ENCODE assay signal across 9 cellular contexts in the genomic region with DNA sequence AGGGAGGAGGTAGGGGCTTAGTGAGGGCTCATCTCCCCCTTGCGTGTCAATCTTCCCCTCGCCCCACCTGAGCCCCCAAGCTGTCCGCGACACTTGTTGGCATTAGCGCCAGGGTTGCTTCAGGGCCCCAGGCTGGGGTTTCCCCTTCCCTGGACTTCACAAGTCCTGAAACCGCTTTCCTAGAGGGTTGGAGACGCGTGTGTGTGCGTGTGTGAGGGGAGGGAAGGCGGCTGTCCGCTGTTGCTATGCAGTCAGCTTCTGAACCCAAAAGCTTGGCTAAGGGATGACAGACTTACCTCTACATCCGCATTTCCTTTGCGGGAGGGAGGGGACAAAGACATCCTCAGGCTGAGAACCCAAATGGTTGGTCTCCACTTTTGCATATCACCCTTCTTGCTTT. TPM values are rescaled to one million over a fixed set of nuclear protein-coding genes. Genes with fewer than 3 reads are reported as not detected.
DNase-seq lines count a peak whose midpoint lies in the region; ATAC-seq, FAIRE-seq and TF ChIP-seq lines count a peak whose summit lies in the region.
"Had no signal": no experiment of that assay in that cellular context is flagged by ENCODE, and none has a peak within 500 bp of the region (broad histone marks: within the 10 kb centered on the region; RNA-seq: fewer than 3 reads in every experiment).

No MANE protein-coding gene starts in this region.

- no peak for ATAC-seq in SK-N-SH treated with all-trans-retinoic acid at 6 μM for 48 hours
- no peak for ATAC-seq in GM18511 (IDR thresholded peaks at IDR 0.05; ENCODE audit: unreplicated experiment)

- no peak for FAIRE-seq in H1 (lab: Jason Lieb, UNC)

- BruUV-seq in PC-9 (replicated peaks; lab: Mats Ljungman, UMichigan), result no TSS peak

- H3K79me2 ChIP-seq in SK-N-SH (ENCODE audit: insufficient read depth) (no peaks in the 10 kb centered on the region), PC-9 (ENCODE audit: low read depth) (0 out of 2 replicates have a peak, but pooled peaks cover 9% of the 10 kb centered on the region), H1 (ENCODE audit: control insufficient read depth in 1 of 2, insufficient read depth in 2 of 2, low read length in 2 of 2) (no peaks in the 10 kb centered on the region)

- TF ChIP-seq RAD21 in SK-N-SH (IDR thresholded peaks at IDR 0.05; ENCODE audit: low read length) (no peak), H1 (IDR thresholded peaks at IDR 0.05 in 1 of 2, conservative IDR thresholded peaks at IDR 0.05 in 1 of 2; ENCODE audit: low read depth in 2 of 2, low read length in 2 of 2) (no peak)

- H3K27me3 ChIP-seq in SK-N-SH (ENCODE audit: insufficient read depth) (peaks cover 27% of the 10 kb centered on the region), PC-9 (ENCODE audit: insufficient read depth, low read depth) (no peaks in the 10 kb centered on the region), H1 (replicated peaks in 1 of 4; ENCODE audit: control insufficient read depth in 3 of 4, extremely low read depth in 1 of 4, insufficient read depth in 3 of 4, low read length in 3 of 4) (peaks cover 0 to 25% (median 14%) of the 10 kb centered on the region in 4 experiments; a peak in 6 of 7 replicates)

- H2BK5ac ChIP-seq in H1 (ENCODE audit: low read depth, low read length), result no peak overlapping the region

- no peak overlapping the region for H3K14ac ChIP-seq in H1 (ENCODE audit: insufficient read length)

- H2BK20ac ChIP-seq in H1 (ENCODE audit: low read length), result no peak overlapping the region

- H3K27ac ChIP-seq in SK-N-SH (ENCODE audit: low read depth in 2 of 2, low read length in 1 of 2) (no peak overlapping the region), PC-9 (no peak overlapping the region), H1 (ENCODE audit: low read depth, low read length) (no peak overlapping the region), skin epidermis (peak overlapping the region in 16 of 21 experiments; percentile 5 to 91 (median 68))
- H3K27ac ChIP-seq: C4-2B had no signal

- H3K9ac ChIP-seq in SK-N-SH (no peak overlapping the region), H1 (replicated peaks in 1 of 4; ENCODE audit: extremely low read depth in 1 of 4, low read depth in 3 of 4, low read length in 3 of 4) (no peak overlapping the region)

- H3K18ac ChIP-seq in H1 (ENCODE audit: extremely low read depth, low read length), result no peak overlapping the region

- H3K79me1 ChIP-seq in H1 (ENCODE audit: low read depth, low read length), result no peaks in the 10 kb centered on the region

- no peaks in the 10 kb centered on the region for H3K36me3 ChIP-seq in SK-N-SH (replicated peaks in 1 of 2; ENCODE audit: control insufficient read depth in 1 of 2, insufficient read depth in 2 of 2, low read length in 1 of 2)
- H3K36me3 ChIP-seq in PC-9 (ENCODE audit: low read depth), result no peaks in the 10 kb centered on the region
- H3K36me3 ChIP-seq in H1 (ENCODE audit: control insufficient read depth in 2 of 4, insufficient read depth in 4 of 4, low read length in 3 of 4), result no peaks in the 10 kb centered on the region

- no peak overlapping the region for H4K5ac ChIP-seq in H1 (ENCODE audit: insufficient read length, low read depth, low read length)

- no peak overlapping the region for H2AK5ac ChIP-seq in H1 (ENCODE audit: low read depth, low read length)

- TF ChIP-seq EP300 in SK-N-SH (IDR thresholded peaks at IDR 0.05; ENCODE audit: borderline replicate concordance in 1 of 2, low read depth in 1 of 2, low read length in 1 of 2) (no peak), H1 (IDR thresholded peaks at IDR 0.05; ENCODE audit: borderline replicate concordance in 1 of 2, low read depth in 2 of 2, low read length in 2 of 2) (no peak)

- POLR2A ChIA-PET in SK-N-SH (lab: Yijun Ruan, JAX), result interaction anchor here (1.1 kb wide), 1 partner anchor 15 kb away, joined by 4 read pairs; no protein-coding TSS in a partner anchor
- POLR2A ChIA-PET in PC-9 (lab: Charles Lee; ENCODE audit: unreplicated experiment), result no interaction called here
- POLR2A ChIA-PET in H1 (lab: Charles Lee; ENCODE audit: partially characterized antibody), result interaction anchor here (1.7 kb wide), 1 partner anchor 11 kb away, joined by 5 read pairs; no protein-coding TSS in a partner anchor

- H4K20me1 ChIP-seq in SK-N-SH (ENCODE audit: insufficient read depth) (no peaks in the 10 kb centered on the region), PC-9 (ENCODE audit: insufficient read depth) (no peaks in the 10 kb centered on the region), H1 (replicated peaks in 1 of 2; ENCODE audit: control insufficient read depth in 1 of 2, insufficient read depth in 2 of 2, low read length in 2 of 2) (peaks cover 0 to 3% of the 10 kb centered on the region in 2 experiments)

- no peak overlapping the region for H2BK12ac ChIP-seq in H1 (ENCODE audit: low read depth, low read length)

- H3K23me2 ChIP-seq in H1 (ENCODE audit: low read depth, low read length), result peaks cover 1% of the 10 kb centered on the region; the same call in 1 of the 2 replicates

- H3K4me1 ChIP-seq in SK-N-SH (ENCODE audit: control insufficient read depth in 1 of 2, insufficient read depth in 2 of 2, low read depth in 1 of 2, low read length in 1 of 2) (peaks cover 0 to 17% of the 10 kb centered on the region in 2 experiments; a peak in 1 of 4 replicates), PC-9 (replicated peaks; ENCODE audit: insufficient read depth) (peaks cover 48% of the 10 kb centered on the region), H1 (replicated peaks in 1 of 4; ENCODE audit: control insufficient read depth in 3 of 4, insufficient read depth in 4 of 4, low read length in 3 of 4) (peaks cover 0 to 4% (median under 1%) of the 10 kb centered on the region in 4 experiments; a peak in 6 of 7 replicates)

- H4K91ac ChIP-seq in H1 (replicated peaks; ENCODE audit: insufficient read length, low read length), result no peak overlapping the region

- H2BK120ac ChIP-seq in H1 (replicated peaks; ENCODE audit: low read depth, low read length), result no peak overlapping the region

- no peak overlapping the region for H3K56ac ChIP-seq in H1 (replicated peaks; ENCODE audit: insufficient read length, low read depth, low read length)

- TF ChIP-seq CTCF in SK-N-SH (IDR thresholded peaks at IDR 0.05), result no peak
- TF ChIP-seq CTCF in PC-9 (conservative IDR thresholded peaks at IDR 0.05), result no peak
- TF ChIP-seq CTCF in H1 (IDR thresholded peaks at IDR 0.05; ENCODE audit: control extremely low read depth in 1 of 3, insufficient read depth in 1 of 3, low read depth in 1 of 3, low read length in 3 of 3), result no peak
- TF ChIP-seq CTCF in foreskin fibroblast (IDR thresholded peaks at IDR 0.05; ENCODE audit: low read depth, low read length), result no peak

- DNase-seq in SK-N-SH, result no peak
- no peak for DNase-seq in PC-9
- no peak for DNase-seq in H1 (ENCODE audit: low read depth in 1 of 2, low spot score in 2 of 2)
- DNase-seq in UCSD-AML1 (lab: John Stamatoyannopoulos, UW; ENCODE audit: unreplicated experiment), result no peak
- no peak for DNase-seq in foreskin fibroblast

- H3K9me2 ChIP-seq in SK-N-SH (no peaks in the 10 kb centered on the region), PC-9 (ENCODE audit: insufficient read depth) (no peaks in the 10 kb centered on the region)

- intact Hi-C loops in PC-9 (cut with micrococcal nuclease; ENCODE audit: unreplicated experiment), result no loop called here

- 66% methylated on average over 11 of the region's 13 CpGs for WGBS in SK-N-SH (ENCODE audit: low lambda C conversion rate)
- 27% methylated on average over 11 of the region's 13 CpGs; no CpG with 5 or more reads in 1 of the 2 experiments for WGBS in H1 (ENCODE audit: extremely low coverage in 1 of 2, insufficient coverage in 1 of 2, insufficient read length in 1 of 2, insufficient replicate concordance in 2 of 2, low coverage in 1 of 2, low lambda C conversion rate in 2 of 2, missing lambda C conversion rate in 1 of 2), 2 experiments

- no peak overlapping the region for H2BK15ac ChIP-seq in H1 (ENCODE audit: low read length)

- no peak overlapping the region for H4K8ac ChIP-seq in H1 (ENCODE audit: extremely low read depth, insufficient read depth, low read length)

- H3K4me2 ChIP-seq in SK-N-SH (no peak overlapping the region), PC-9 (peak overlapping the region; percentile 75), H1 (ENCODE audit: insufficient read depth in 1 of 2, low read depth in 2 of 2, low read length in 2 of 2) (peak overlapping the region; percentile 75 to 76; a peak in 3 of 4 replicates)

- H3K4me3 ChIP-seq in SK-N-SH (ENCODE audit: low read depth in 2 of 2, low read length in 1 of 2) (peak overlapping the region in 1 of 2 experiments; percentile 37; a peak in 2 of 4 replicates), PC-9 (peak overlapping the region; percentile 54; the same call in 1 of the 2 replicates), H1 (ENCODE audit: extremely low read depth in 1 of 4, insufficient read depth in 2 of 4, low read depth in 3 of 4, low read length in 4 of 4) (peak overlapping the region in 2 of 4 experiments; percentile 8 to 57; a peak in 3 of 8 replicates), skin epidermis (peak overlapping the region; percentile 43 to 71 (median 52)), foreskin fibroblast (ENCODE audit: low read depth in 1 of 2, low read length in 2 of 2) (no peak overlapping the region)

- H3K4ac ChIP-seq in H1 (replicated peaks; ENCODE audit: insufficient read length, low read depth, low read length), result no peak overlapping the region

- TF ChIP-seq POLR2A in H1 (IDR thresholded peaks at IDR 0.05; ENCODE audit: control extremely low read depth in 1 of 2, low read depth in 2 of 2, low read length in 2 of 2), result no peak

- no peak overlapping the region for H3K23ac ChIP-seq in H1 (ENCODE audit: insufficient read length)

- H3K9me3 ChIP-seq in SK-N-SH (no peaks in the 10 kb centered on the region), PC-9 (ENCODE audit: insufficient read depth, low read depth) (no peaks in the 10 kb centered on the region), H1 (ENCODE audit: insufficient read depth in 2 of 2, low read depth in 1 of 2, low read length in 1 of 2) (no peaks in the 10 kb centered on the region)

- CTCF ChIA-PET in SK-N-SH (lab: Yijun Ruan, JAX) (interaction anchor here (1.3 to 5.6 kb wide), 6 partner anchors 14 to 92 kb away, joined by 3 to 49 read pairs (median 4); no protein-coding TSS in a partner anchor), PC-9 (lab: Charles Lee) (no interaction called here), H1 (lab: Charles Lee; ENCODE audit: partially characterized antibody) (interaction anchor here (0.7 to 1.9 kb wide), 5 partner anchors 10 to 178 kb away, joined by 3 to 6 read pairs (median 3); no protein-coding TSS in a partner anchor)

- H2AFZ ChIP-seq in SK-N-SH (ENCODE audit: low read depth), result no peak overlapping the region
- no peak overlapping the region for H2AFZ ChIP-seq in PC-9
- no peak overlapping the region for H2AFZ ChIP-seq in H1 (ENCODE audit: low read length)

- no peaks in the 10 kb centered on the region for H3F3A ChIP-seq in SK-N-SH (replicated peaks; ENCODE audit: insufficient read depth)
- peaks cover 8% of the 10 kb centered on the region; the same call in 1 of the 2 replicates for H3F3A ChIP-seq in PC-9 (ENCODE audit: insufficient read depth, low read depth)

RNA-seq across cellular contexts. Expression of gene GOLGA7B, which starts 0.8 kb away (rescaled TPM):
- 0.03 and 0.13 TPM in 2 replicates for polyA plus RNA-seq in SK-N-SH (2012; rRNA removed)
- 0.08 and 0.22 TPM in 2 replicates for polyA plus RNA-seq in SK-N-SH (2012; cell fraction: cytosol; rRNA removed)
- polyA plus RNA-seq in SK-N-SH (2012; cell fraction: nucleus; rRNA removed), result 0.18 and 0.31 TPM in 2 replicates
- 0.90 and 1.1 TPM in 2 replicates for total RNA-seq in PC-9 (2021)
- 0.04 TPM in 1 of 2 replicates, not detected in the other for total RNA-seq in H1 (2021; fragmentation: NEBNext Ultra II Directional; extraction: Animal tissue kit (Norgen Biotek cat#: 25700))
- 0.02 and 0.14 TPM in 2 replicates for polyA plus RNA-seq in H1 (2011; rRNA removed)
- 0.14 TPM for polyA plus RNA-seq in H1 (2011; cell fraction: cytosol; rRNA removed)
- polyA plus RNA-seq in H1 (2011; cell fraction: nucleus; rRNA removed), result 0.27 TPM
- 0.08 to 0.29 TPM (median 0.18 TPM) in 4 replicates for polyA plus RNA-seq in H1 (2012, experiment 1 of 2)
- 0.04 TPM for polyA plus RNA-seq in H1 (2012, experiment 2 of 2)
- polyA plus RNA-seq in H1 (2013, experiment 1 of 2), result 0.02 TPM
- 0.02 TPM for polyA plus RNA-seq in H1 (2013, experiment 2 of 2)
- 0.13 and 0.24 TPM in 2 replicates for polyA minus RNA-seq in H1 (2011; rRNA and poly(A)+ RNA removed)
- not detected for polyA minus RNA-seq in H1 (2011; cell fraction: cytosol; rRNA and poly(A)+ RNA removed)
- not detected for polyA minus RNA-seq in H1 (2011; cell fraction: nucleus; rRNA and poly(A)+ RNA removed)

Comparison
In these comparisons a context has a peak if more than half of its experiments do, and no peak if none do; other contexts are left out.
1. H3K27ac ChIP-seq: peak in skin epidermis (16 of 21); none in SK-N-SH (0 of 2), PC-9 (single experiment) and H1 (single experiment).
2. H3K4me3 ChIP-seq: peak in PC-9 (single experiment) and skin epidermis (7 of 7); none in foreskin fibroblast (0 of 2).
3. Of the 17 proteins assayed by ChIP-seq in both H1 and SK-N-SH: peak only in H1: none; only in SK-N-SH: RFX5; in both: none; in neither: 16.